ENCODE assay signal across 8 cellular contexts in the genomic region with DNA sequence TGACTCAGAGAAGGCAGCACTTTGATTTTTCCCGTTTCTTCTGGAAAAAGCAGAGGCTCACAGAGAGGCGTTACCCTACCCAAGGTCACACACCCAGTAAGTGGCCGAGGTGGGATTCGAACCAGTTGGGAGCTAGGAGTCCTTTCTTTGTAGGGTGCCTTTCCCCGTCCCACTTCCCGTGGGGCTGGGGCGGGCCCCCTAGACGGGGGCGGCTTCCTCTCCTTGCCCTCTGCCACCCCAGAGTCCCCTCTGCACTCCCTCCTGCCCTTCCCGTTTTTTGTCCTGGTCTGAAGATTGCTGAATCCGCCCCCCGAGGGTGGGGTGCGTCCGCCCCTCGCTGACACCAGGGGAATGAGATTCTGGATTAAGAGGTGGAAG. TPM values are rescaled to one million over a fixed set of nuclear protein-coding genes. Genes with fewer than 3 reads are reported as not detected.
A peak's percentile ranks its signal among the peaks of the same experiment; 100 is the strongest.
DNase-seq lines count a peak whose midpoint lies in the region; ATAC-seq and TF ChIP-seq lines count a peak whose summit lies in the region.

No MANE protein-coding gene starts in this region.

- no peaks in the 10 kb centered on the region for H3K27me3 Mint-ChIP-seq in activated naive CD8-positive, alpha-beta T cell treated with anti-CD3 and anti-CD28 coated beads, Interleukin-2, amount 50 U/mL, for 24 hours

- ATAC-seq in activated naive CD8-positive, alpha-beta T cell treated with anti-CD3 and anti-CD28 coated beads, Interleukin-2, amount 50 U/mL, for 24 hours: peak; percentile 8
- ATAC-seq in stimulated activated effector memory CD8-positive, alpha-beta T cell treated with anti-CD3 and anti-CD28 coated beads, Interleukin-12 subunit alpha, Interleukin-12 subunit beta, amount 100 ng/mL, for 72 hours: no peak

- peak overlapping the region; percentile 78 for H3K27ac Mint-ChIP-seq in activated naive CD8-positive, alpha-beta T cell treated with anti-CD3 and anti-CD28 coated beads, Interleukin-2, amount 50 U/mL, for 24 hours
- H3K27ac Mint-ChIP-seq in stimulated activated effector memory CD8-positive, alpha-beta T cell treated with anti-CD3 and anti-CD28 coated beads, Interleukin-12 subunit alpha, Interleukin-12 subunit beta, amount 100 ng/mL, for 72 hours: peak overlapping the region; percentile 92

- no peaks in the 10 kb centered on the region for H3K27me3 ChIP-seq in BJ (ENCODE audit: control insufficient read depth, insufficient read depth, low read length)

- peak overlapping the region; percentile 81 for H3K4me3 Mint-ChIP-seq in activated naive CD8-positive, alpha-beta T cell treated with anti-CD3 and anti-CD28 coated beads, Interleukin-2, amount 50 U/mL, for 24 hours
- peak overlapping the region; percentile 77 for H3K4me3 Mint-ChIP-seq in stimulated activated effector memory CD8-positive, alpha-beta T cell treated with anti-CD3 and anti-CD28 coated beads, Interleukin-12 subunit alpha, Interleukin-12 subunit beta, amount 100 ng/mL, for 72 hours

- TF ChIP-seq POLR2A in erythroblast (IDR thresholded peaks at IDR 0.05; ENCODE audit: low read length): no peak

- peaks cover 3% of the 10 kb centered on the region for H3K36me3 ChIP-seq in BJ (ENCODE audit: control insufficient read depth, insufficient read depth, low read length)

- CTCF ChIA-PET in BJ (lab: Yijun Ruan, JAX): no interaction called here

- POLR2A ChIA-PET in BJ (lab: Charles Lee): interaction anchor here (0.6 kb wide), 1 partner anchor 10 kb away, joined by 3 read pairs; no protein-coding TSS in a partner anchor

- peak overlapping the region; percentile 93 for H3K4me3 ChIP-seq in BJ (ENCODE audit: low read depth, low read length)
- peak overlapping the region; percentile 72 for H3K4me3 ChIP-seq in LNCaP clone FGC (ENCODE audit: low read depth, low read length)
- peak overlapping the region; percentile 64 for H3K4me3 ChIP-seq in iPS-11a (ENCODE audit: low read depth, low read length)

- no peaks in the 10 kb centered on the region for H3K9me3 Mint-ChIP-seq in activated naive CD8-positive, alpha-beta T cell treated with anti-CD3 and anti-CD28 coated beads, Interleukin-2, amount 50 U/mL, for 24 hours
- no peaks in the 10 kb centered on the region for H3K9me3 Mint-ChIP-seq in stimulated activated effector memory CD8-positive, alpha-beta T cell treated with anti-CD3 and anti-CD28 coated beads, Interleukin-12 subunit alpha, Interleukin-12 subunit beta, amount 100 ng/mL, for 72 hours

- TF ChIP-seq CTCF in BJ (IDR thresholded peaks at IDR 0.05; ENCODE audit: insufficient read depth, low read depth, low read length) (no peak), LNCaP clone FGC (IDR thresholded peaks at IDR 0.05; ENCODE audit: control insufficient read depth, extremely low read depth, insufficient read depth) (no peak)

- H3K36me3 Mint-ChIP-seq in activated naive CD8-positive, alpha-beta T cell treated with anti-CD3 and anti-CD28 coated beads, Interleukin-2, amount 50 U/mL, for 24 hours (ENCODE audit: low read depth): no peaks in the 10 kb centered on the region
- no peaks in the 10 kb centered on the region for H3K36me3 Mint-ChIP-seq in stimulated activated effector memory CD8-positive, alpha-beta T cell treated with anti-CD3 and anti-CD28 coated beads, Interleukin-12 subunit alpha, Interleukin-12 subunit beta, amount 100 ng/mL, for 72 hours

- peaks cover 30% of the 10 kb centered on the region for H3K4me1 Mint-ChIP-seq in activated naive CD8-positive, alpha-beta T cell treated with anti-CD3 and anti-CD28 coated beads, Interleukin-2, amount 50 U/mL, for 24 hours
- peaks cover 36% of the 10 kb centered on the region for H3K4me1 Mint-ChIP-seq in stimulated activated effector memory CD8-positive, alpha-beta T cell treated with anti-CD3 and anti-CD28 coated beads, Interleukin-12 subunit alpha, Interleukin-12 subunit beta, amount 100 ng/mL, for 72 hours

- no peak for DNase-seq in BJ (ENCODE audit: low read depth)
- no peak for DNase-seq in LNCaP clone FGC (ENCODE audit: low read depth)
- peak; percentile 44 for DNase-seq in activated naive CD8-positive, alpha-beta T cell treated with anti-CD3 and anti-CD28 coated beads, Interleukin-2, amount 50 U/mL, for 24 hours
- DNase-seq in stimulated activated effector memory CD8-positive, alpha-beta T cell treated with anti-CD3 and anti-CD28 coated beads, Interleukin-12 subunit alpha, Interleukin-12 subunit beta, amount 100 ng/mL, for 72 hours (ENCODE audit: low spot score in 2 of 2): no peak
- no peak for DNase-seq in erythroblast (lab: John Stamatoyannopoulos, UW)
- DNase-seq in SW 1271 (lab: John Stamatoyannopoulos, UW): no peak
- DNase-seq in NCI-H128 (lab: John Stamatoyannopoulos, UW; ENCODE audit: unreplicated experiment): no peak

RNA-seq across cellular contexts. Expression of a gene that starts 0.7 kb away (rescaled TPM):
- polyA plus RNA-seq in BJ (2011; rRNA removed): 6.4 and 9.9 TPM in 2 replicates
- 7.4 and 8.6 TPM in 2 replicates for polyA minus RNA-seq in BJ (2011; rRNA and poly(A)+ RNA removed)

RNA-seq across cellular contexts. Expression of a gene that starts 36.4 kb away (rescaled TPM):
- 13.8 and 24.4 TPM in 2 replicates for polyA plus RNA-seq in BJ (2011; rRNA removed)
- polyA minus RNA-seq in BJ (2011; rRNA and poly(A)+ RNA removed): 10.9 and 15.0 TPM in 2 replicates
